In genomic region chr12:53100466-53101151, GRCh38 we compare ENCODE assay signal across 25 cellular contexts. TPM values are rescaled to one million over a fixed set of nuclear protein-coding genes. Genes with fewer than 3 reads are reported as not detected.
DNase-seq lines count a peak whose midpoint lies in the region; ATAC-seq, FAIRE-seq and TF ChIP-seq lines count a peak whose summit lies in the region.
"Had no signal": no experiment of that assay in that cellular context is flagged by ENCODE, and none has a peak within 500 bp of the region (broad histone marks: within the 10 kb centered on the region; RNA-seq: fewer than 3 reads in every experiment).

No MANE protein-coding gene starts in this region.

- H2AFZ ChIP-seq in HepG2 (ENCODE audit: low read length): no peak overlapping the region
- no peak overlapping the region for H2AFZ ChIP-seq in osteoblast (ENCODE audit: low read length)

- H3K36me3 ChIP-seq in HepG2 (replicated peaks in 1 of 2; ENCODE audit: control insufficient read depth in 1 of 2, insufficient read depth in 2 of 2, low read length in 2 of 2) (no peaks in the 10 kb centered on the region), right lobe of liver (no peaks in the 10 kb centered on the region), colonic mucosa (no peaks in the 10 kb centered on the region), osteoblast (ENCODE audit: insufficient read depth, low read length) (peaks cover 14% of the 10 kb centered on the region), lower lobe of right lung (no peaks in the 10 kb centered on the region)
- H3K36me3 ChIP-seq: ovary had no signal

- intact Hi-C loops in HepG2 (cut with micrococcal nuclease; ENCODE audit: unreplicated experiment) (loop anchor here (5.0 kb wide), 1 partner anchor 47 kb away; no protein-coding TSS in a partner anchor), right lobe of liver (cut with DNase I) (loop anchor here in 1 of 2 donors (5.0 kb wide), 1 partner anchor 33 kb away; no protein-coding TSS in a partner anchor), colonic mucosa (cut with DNase I) (no loop called here), lower lobe of right lung (cut with DNase I) (no loop called here)

- CTCF ChIA-PET in HepG2 (lab: Yijun Ruan, JAX; ENCODE audit: low intra/inter-chr PET ratio, low total read pairs): interaction anchor here (2.3 kb wide), 1 partner anchor 35 kb away, joined by 36 read pairs; no protein-coding TSS in a partner anchor

- FAIRE-seq in HepG2 (lab: Jason Lieb, UNC): no peak
- FAIRE-seq: GM18507, H1, HTR-8/SVneo had no signal

- 89% methylated on average over 13 of the region's 13 CpGs for WGBS in HepG2 (ENCODE audit: low lambda C conversion rate)
- 91% methylated on average over 5 of the region's 13 CpGs for WGBS in right lobe of liver (ENCODE audit: insufficient coverage, low coverage, low lambda C conversion rate, missing lambda C conversion rate)

- H3K9me3 ChIP-seq in HepG2 (ENCODE audit: low read length) (no peaks in the 10 kb centered on the region), right lobe of liver (no peaks in the 10 kb centered on the region), colonic mucosa (no peaks in the 10 kb centered on the region), osteoblast (ENCODE audit: low read depth, low read length) (no peaks in the 10 kb centered on the region), lower lobe of right lung (no peaks in the 10 kb centered on the region)
- H3K9me3 ChIP-seq: ovary, right atrium auricular region had no signal

- no peak for TF ChIP-seq CTCF in HepG2 (CRISPR knock-in tag; IDR thresholded peaks at IDR 0.05)
- no peak for TF ChIP-seq CTCF in right lobe of liver (IDR thresholded peaks at IDR 0.05)
- no peak for TF ChIP-seq CTCF in colonic mucosa (IDR thresholded peaks at IDR 0.05)
- TF ChIP-seq CTCF in osteoblast (IDR thresholded peaks at IDR 0.05; ENCODE audit: extremely low read depth, low read depth, low read length): no peak
- TF ChIP-seq CTCF in lower lobe of right lung (IDR thresholded peaks at IDR 0.05): no peak

- POLR2A ChIA-PET in HepG2 (lab: Yijun Ruan, JAX): interaction anchor here (1.1 to 5.4 kb wide), 6 partner anchors 21 to 52 kb away, joined by 5 to 65 read pairs (median 32); partner anchors contain the start of genes SPRYD3 and TNS2

- in situ Hi-C loops in HepG2 (cut with HindIII; ENCODE audit: extremely low pct_ligation_motif_present, low pct_unique_long_range_greater_than_20kb): loop anchor here (5.0 kb wide), 1 partner anchor 38 kb away; no protein-coding TSS in a partner anchor

- H3K4me2 ChIP-seq in HepG2 (ENCODE audit: low read depth, low read length) (no peak overlapping the region), osteoblast (ENCODE audit: insufficient read depth, low read length) (no peak overlapping the region)

- H3K9ac ChIP-seq in HepG2 (ENCODE audit: insufficient read depth, low read depth, low read length) (no peak overlapping the region), colonic mucosa (ENCODE audit: low read depth in 2 of 2, low read length in 2 of 2) (no peak overlapping the region)

- H3K4me1 ChIP-seq in HepG2 (ENCODE audit: insufficient read depth, low read length) (peaks cover 96% of the 10 kb centered on the region), right lobe of liver (peaks cover 0 to 46% (median 24%) of the 10 kb centered on the region in 4 donors), colonic mucosa (peaks cover 18% of the 10 kb centered on the region), osteoblast (ENCODE audit: insufficient read depth, low read length) (peaks cover 35% of the 10 kb centered on the region), lower lobe of right lung (peaks cover 45% of the 10 kb centered on the region)

- H3K27me3 ChIP-seq in HepG2 (ENCODE audit: control insufficient read depth in 1 of 2, insufficient read depth in 2 of 2, low read length in 2 of 2) (peaks cover 0 to 6% of the 10 kb centered on the region in 2 experiments; a peak in 2 of 5 replicates), right lobe of liver (no peaks in the 10 kb centered on the region), colonic mucosa (no peaks in the 10 kb centered on the region), osteoblast (ENCODE audit: insufficient read depth, low read length) (no peaks in the 10 kb centered on the region), lower lobe of right lung (ENCODE audit: low read depth) (no peaks in the 10 kb centered on the region)
- H3K27me3 ChIP-seq: ovary, right atrium auricular region had no signal

- H3K27ac ChIP-seq in HepG2 (ENCODE audit: extremely low read length, insufficient read depth, low read length) (no peak overlapping the region), right lobe of liver (no peak overlapping the region), colonic mucosa (no peak overlapping the region), osteoblast (ENCODE audit: low read depth, low read length) (no peak overlapping the region), lower lobe of right lung (no peak overlapping the region)
- H3K27ac ChIP-seq: ovary, right atrium auricular region had no signal

- no peak overlapping the region for H3K4me3 ChIP-seq in HepG2 (replicated peaks in 1 of 3; ENCODE audit: insufficient read depth in 1 of 3, low read depth in 2 of 3, low read length in 3 of 3)
- H3K4me3 ChIP-seq in right lobe of liver: no peak overlapping the region
- no peak overlapping the region for H3K4me3 ChIP-seq in colonic mucosa
- no peak overlapping the region for H3K4me3 ChIP-seq in osteoblast (ENCODE audit: insufficient read depth, low read length)
- H3K4me3 ChIP-seq in lower lobe of right lung: no peak overlapping the region
- H3K4me3 ChIP-seq: ovary, right atrium auricular region had no signal

- H3K79me2 ChIP-seq in HepG2 (ENCODE audit: insufficient read depth, low read length) (no peaks in the 10 kb centered on the region), osteoblast (ENCODE audit: insufficient read depth, low read length) (no peaks in the 10 kb centered on the region)

- TF ChIP-seq RAD21 in HepG2 (CRISPR knock-in tag; IDR thresholded peaks at IDR 0.05): no peak

- TF ChIP-seq POLR2A in HepG2 (IDR thresholded peaks at IDR 0.05; ENCODE audit: insufficient read depth in 1 of 2, low read depth in 2 of 2, low read length in 2 of 2) (no peak), right lobe of liver (IDR thresholded peaks at IDR 0.05) (no peak)

- DNase-seq in HepG2 (ENCODE audit: low spot score) (no peak), right lobe of liver (no peak), colonic mucosa (peak; percentile 15), osteoblast (ENCODE audit: insufficient read length, low spot score, missing footprints) (peak; percentile 66), lower lobe of right lung (no peak), HK-2 (ENCODE audit: unreplicated experiment) (no peak)
- DNase-seq in activated CD4-positive, alpha-beta T cell treated with anti-CD3 and anti-CD28 coated beads for 1 hour: no peak
- no peak for DNase-seq in activated T-cell treated with anti-CD3 and anti-CD28 coated beads, Interleukin-2, amount 50 U/mL, for 1 hour
- DNase-seq: activated CD4-positive, alpha-beta T cell treated with anti-CD3 and anti-CD28 coated beads, Interleukin-2, amount 10 ng/mL, durations not matched to agents 24 days and 14 days; activated CD8-positive, alpha-beta memory T cell treated with anti-CD3 and anti-CD28 coated beads, Interleukin-2, amount 10 ng/mL, durations not matched to agents 7 days and 5 days; GF-D8; left cardiac atrium; naive B cell; NCI-H1694 treated with DMSO at 0.1 percent for 48 hours; NCI-H526 treated with DMSO at 0.1 percent for 48 hours had no signal

- no peak for ATAC-seq in HepG2
- no peak for ATAC-seq in right lobe of liver
- no peak for ATAC-seq in lower lobe of right lung
- ATAC-seq: activated CD8-positive, alpha-beta memory T cell treated with anti-CD3 and anti-CD28 coated beads, Interleukin-2, amount 10 ng/mL, durations not matched to agents 7 days and 5 days; activated naive CD4-positive, alpha-beta T cell treated with anti-CD3 and anti-CD28 coated beads, Interleukin-2, amount 50 U/mL, for 72 hours; activated T-helper 17 cell treated with anti-CD3 and anti-CD28 coated beads, Interleukin-2, amount 50 U/mL, for 72 hours; left cardiac atrium had no signal

- no TSS peak for BruUV-seq in HepG2 (replicated peaks; lab: Mats Ljungman, UMichigan)

- TF ChIP-seq EP300 in HepG2 (IDR thresholded peaks at IDR 0.05; ENCODE audit: low read depth in 2 of 2, low read length in 2 of 2) (no peak), HepG2 (CRISPR knock-in tag; IDR thresholded peaks at IDR 0.05; ENCODE audit: borderline replicate concordance) (no peak)

- H4K20me1 ChIP-seq in HepG2 (ENCODE audit: insufficient read depth, low read length) (no peaks in the 10 kb centered on the region), osteoblast (ENCODE audit: insufficient read depth, low read length) (no peaks in the 10 kb centered on the region)

RNA-seq across cellular contexts. Expression of gene SOAT2, which starts 2.7 kb away (rescaled TPM):
- total RNA-seq in HepG2 (2016; rRNA removed; fragmentation: Illumina TruSeq; extraction: Trizol) (6.1 and 14.9 TPM in 2 replicates), right lobe of liver (1 to 10 TPM in 3 of 6 experiments, under 1 TPM in 3; 0.62 to 3.4 (median 0.99) TPM), colonic mucosa (under 1 TPM in 1 of 2 donors, not detected in 1; 0.12 TPM), osteoblast (not detected in 2 replicates), lower lobe of right lung (not detected)
- total RNA-seq in HepG2 (2016; cell fraction: cytosol; rRNA removed; fragmentation: Illumina TruSeq; extraction: Trizol; ENCODE audit: low read depth): 1.3 and 1.6 TPM in 2 replicates
- total RNA-seq in HepG2 (2016; cell fraction: insoluble cytoplasmic fraction; rRNA removed; fragmentation: Illumina TruSeq; extraction: Trizol): 5.1 and 14.3 TPM in 2 replicates
- 3.9 and 5.2 TPM in 2 replicates for total RNA-seq in HepG2 (2016; cell fraction: membrane; rRNA removed; fragmentation: Illumina TruSeq; extraction: Trizol)
- 20.7 and 23.6 TPM in 2 replicates for total RNA-seq in HepG2 (2016; cell fraction: nucleus; rRNA removed; fragmentation: Illumina TruSeq; extraction: Trizol)
- polyA plus RNA-seq in HepG2 (2011; rRNA removed): 108 and 131 TPM in 2 replicates
- 102 and 125 TPM in 2 replicates for polyA plus RNA-seq in HepG2 (2011; cell fraction: cytosol; rRNA removed)
- 476 and 502 TPM in 2 replicates for polyA plus RNA-seq in HepG2 (2011; cell fraction: nucleus; rRNA removed)
- polyA plus RNA-seq in HepG2 (2012): 40.7 and 74.1 TPM in 2 replicates
- polyA plus RNA-seq in HepG2 (2016; cell fraction: cytosol; fragmentation: Illumina TruSeq; extraction: Trizol; ENCODE audit: low read depth): 2.1 and 3.1 TPM in 2 replicates
- polyA plus RNA-seq in HepG2 (2016; cell fraction: insoluble cytoplasmic fraction; fragmentation: Illumina TruSeq; extraction: Trizol; ENCODE audit: low read depth): 8.4 and 8.5 TPM in 2 replicates
- polyA plus RNA-seq in HepG2 (2016; cell fraction: membrane; fragmentation: Illumina TruSeq; extraction: Trizol; ENCODE audit: low read depth): 3.3 and 4.5 TPM in 2 replicates
- polyA plus RNA-seq in HepG2 (2016; cell fraction: nucleus; fragmentation: Illumina TruSeq; extraction: Trizol; ENCODE audit: insufficient read depth, low read depth): 40.5 and 42.0 TPM in 2 replicates
- polyA minus RNA-seq in HepG2 (2011; rRNA and poly(A)+ RNA removed; ENCODE audit: low replicate concordance): 0.16 and 255 TPM in 2 replicates
- polyA minus RNA-seq in HepG2 (2011; cell fraction: cytosol; rRNA and poly(A)+ RNA removed): 39.8 and 42.8 TPM in 2 replicates
- polyA minus RNA-seq in HepG2 (2011; cell fraction: nucleus; rRNA and poly(A)+ RNA removed): 79.3 and 125 TPM in 2 replicates
- total RNA-seq: A673; activated CD4-positive, alpha-beta T cell treated with anti-CD3 and anti-CD28 coated beads, Interleukin-2, amount 10 ng/mL, durations not matched to agents 24 days and 14 days; H1; left cardiac atrium; LHCN-M2; right atrium auricular region; RPMI7951 had no signal

RNA-seq across cellular contexts. Expression of gene IGFBP6, which starts 3.1 kb away (rescaled TPM):
- 2.1 and 3.9 TPM in 2 replicates for total RNA-seq in HepG2 (2016; rRNA removed; fragmentation: Illumina TruSeq; extraction: Trizol)
- total RNA-seq in HepG2 (2016; cell fraction: cytosol; rRNA removed; fragmentation: Illumina TruSeq; extraction: Trizol; ENCODE audit: low read depth): 5.3 and 5.9 TPM in 2 replicates
- total RNA-seq in HepG2 (2016; cell fraction: insoluble cytoplasmic fraction; rRNA removed; fragmentation: Illumina TruSeq; extraction: Trizol): 2.5 and 4.7 TPM in 2 replicates
- total RNA-seq in HepG2 (2016; cell fraction: membrane; rRNA removed; fragmentation: Illumina TruSeq; extraction: Trizol): 3.3 and 3.5 TPM in 2 replicates
- total RNA-seq in HepG2 (2016; cell fraction: nucleus; rRNA removed; fragmentation: Illumina TruSeq; extraction: Trizol): 1.9 and 3.2 TPM in 2 replicates
- polyA plus RNA-seq in HepG2 (2011; rRNA removed): 22.6 and 25.2 TPM in 2 replicates
- 19.0 and 41.0 TPM in 2 replicates for polyA plus RNA-seq in HepG2 (2011; cell fraction: cytosol; rRNA removed)
- polyA plus RNA-seq in HepG2 (2011; cell fraction: nucleus; rRNA removed): 8.4 and 9.6 TPM in 2 replicates
- polyA plus RNA-seq in HepG2 (2012): 3.4 and 4.6 TPM in 2 replicates
- 4.2 and 5.7 TPM in 2 replicates for polyA plus RNA-seq in HepG2 (2016; cell fraction: cytosol; fragmentation: Illumina TruSeq; extraction: Trizol; ENCODE audit: low read depth)
- polyA plus RNA-seq in HepG2 (2016; cell fraction: insoluble cytoplasmic fraction; fragmentation: Illumina TruSeq; extraction: Trizol; ENCODE audit: low read depth): 2.0 and 2.4 TPM in 2 replicates
- polyA plus RNA-seq in HepG2 (2016; cell fraction: membrane; fragmentation: Illumina TruSeq; extraction: Trizol; ENCODE audit: low read depth): 3.2 and 3.8 TPM in 2 replicates
- polyA plus RNA-seq in HepG2 (2016; cell fraction: nucleus; fragmentation: Illumina TruSeq; extraction: Trizol; ENCODE audit: insufficient read depth, low read depth): 5.4 and 7.5 TPM in 2 replicates
- polyA minus RNA-seq in HepG2 (2011; rRNA and poly(A)+ RNA removed; ENCODE audit: low replicate concordance): 9.0 and 27.1 TPM in 2 replicates
- polyA minus RNA-seq in HepG2 (2011; cell fraction: cytosol; rRNA and poly(A)+ RNA removed): 8.7 and 9.5 TPM in 2 replicates
- polyA minus RNA-seq in HepG2 (2011; cell fraction: nucleus; rRNA and poly(A)+ RNA removed): 0.77 and 1.6 TPM in 2 replicates
- 10 to 100 TPM in 2 of 6 experiments, 1 to 10 TPM in 4; 1.7 to 25.4 (median 4.9) TPM for total RNA-seq in right lobe of liver
- total RNA-seq in colonic mucosa: 10 to 100 TPM in 1 of 2 donors, 1 to 10 TPM in 1; 7.2 to 14.6 TPM
- total RNA-seq in osteoblast: 431 and 577 TPM in 2 replicates
- total RNA-seq in lower lobe of right lung: 58.5 TPM
- total RNA-seq: activated CD4-positive, alpha-beta T cell treated with anti-CD3 and anti-CD28 coated beads, Interleukin-2, amount 10 ng/mL, durations not matched to agents 24 days and 14 days had no signal

RNA-seq across cellular contexts. Expression of gene SPRYD3, which starts 21.4 kb away (rescaled TPM):
- total RNA-seq in HepG2 (2016; rRNA removed; fragmentation: Illumina TruSeq; extraction: Trizol) (9.0 and 9.2 TPM in 2 replicates), right lobe of liver (10 to 100 TPM; 12.3 to 18.2 (median 14.4) TPM), colonic mucosa (10 to 100 TPM; 32.5 to 35.0 TPM), osteoblast (25.6 and 26.8 TPM in 2 replicates), lower lobe of right lung (47.9 TPM)
- 0.79 and 1.3 TPM in 2 replicates for total RNA-seq in HepG2 (2016; cell fraction: cytosol; rRNA removed; fragmentation: Illumina TruSeq; extraction: Trizol; ENCODE audit: low read depth)
- 7.9 and 8.6 TPM in 2 replicates for total RNA-seq in HepG2 (2016; cell fraction: insoluble cytoplasmic fraction; rRNA removed; fragmentation: Illumina TruSeq; extraction: Trizol)
- 2.8 and 3.1 TPM in 2 replicates for total RNA-seq in HepG2 (2016; cell fraction: membrane; rRNA removed; fragmentation: Illumina TruSeq; extraction: Trizol)
- total RNA-seq in HepG2 (2016; cell fraction: nucleus; rRNA removed; fragmentation: Illumina TruSeq; extraction: Trizol): 5.1 and 5.3 TPM in 2 replicates
- 9.2 and 10.7 TPM in 2 replicates for polyA plus RNA-seq in HepG2 (2011; rRNA removed)
- polyA plus RNA-seq in HepG2 (2011; cell fraction: cytosol; rRNA removed): 11.7 and 12.2 TPM in 2 replicates
- polyA plus RNA-seq in HepG2 (2011; cell fraction: nucleus; rRNA removed): 12.1 and 12.6 TPM in 2 replicates
- 6.0 and 9.7 TPM in 2 replicates for polyA plus RNA-seq in HepG2 (2012)
- 0.86 and 1.1 TPM in 2 replicates for polyA plus RNA-seq in HepG2 (2016; cell fraction: cytosol; fragmentation: Illumina TruSeq; extraction: Trizol; ENCODE audit: low read depth)
- polyA plus RNA-seq in HepG2 (2016; cell fraction: insoluble cytoplasmic fraction; fragmentation: Illumina TruSeq; extraction: Trizol; ENCODE audit: low read depth): 11.6 and 12.5 TPM in 2 replicates
- 2.0 and 3.3 TPM in 2 replicates for polyA plus RNA-seq in HepG2 (2016; cell fraction: membrane; fragmentation: Illumina TruSeq; extraction: Trizol; ENCODE audit: low read depth)
- 7.6 and 8.3 TPM in 2 replicates for polyA plus RNA-seq in HepG2 (2016; cell fraction: nucleus; fragmentation: Illumina TruSeq; extraction: Trizol; ENCODE audit: insufficient read depth, low read depth)
- polyA minus RNA-seq in HepG2 (2011; rRNA and poly(A)+ RNA removed; ENCODE audit: low replicate concordance): 27.5 and 69.5 TPM in 2 replicates
- polyA minus RNA-seq in HepG2 (2011; cell fraction: cytosol; rRNA and poly(A)+ RNA removed): 8.3 and 10.6 TPM in 2 replicates
- polyA minus RNA-seq in HepG2 (2011; cell fraction: nucleus; rRNA and poly(A)+ RNA removed): 9.5 and 12.8 TPM in 2 replicates

RNA-seq across cellular contexts. Expression of gene TNS2, which starts 50.7 kb away (rescaled TPM):
- total RNA-seq in HepG2 (2016; rRNA removed; fragmentation: Illumina TruSeq; extraction: Trizol) (3.2 and 8.9 TPM in 2 replicates), right lobe of liver (100 to 1,000 TPM in 3 of 6 experiments, 10 to 100 TPM in 3; 50.5 to 139 (median 86.9) TPM), colonic mucosa (10 to 100 TPM; 26.0 to 27.1 TPM), osteoblast (72.0 and 76.0 TPM in 2 replicates), lower lobe of right lung (186 TPM)
- total RNA-seq in HepG2 (2016; cell fraction: cytosol; rRNA removed; fragmentation: Illumina TruSeq; extraction: Trizol; ENCODE audit: low read depth): 3.1 and 5.0 TPM in 2 replicates
- total RNA-seq in HepG2 (2016; cell fraction: insoluble cytoplasmic fraction; rRNA removed; fragmentation: Illumina TruSeq; extraction: Trizol): 2.8 and 9.5 TPM in 2 replicates
- total RNA-seq in HepG2 (2016; cell fraction: membrane; rRNA removed; fragmentation: Illumina TruSeq; extraction: Trizol): 3.1 and 3.8 TPM in 2 replicates
- total RNA-seq in HepG2 (2016; cell fraction: nucleus; rRNA removed; fragmentation: Illumina TruSeq; extraction: Trizol): 13.3 and 14.8 TPM in 2 replicates
- polyA plus RNA-seq in HepG2 (2011; rRNA removed): 18.0 and 20.4 TPM in 2 replicates
- 3.9 and 6.8 TPM in 2 replicates for polyA plus RNA-seq in HepG2 (2011; cell fraction: cytosol; rRNA removed)
- polyA plus RNA-seq in HepG2 (2011; cell fraction: nucleus; rRNA removed): 181 and 258 TPM in 2 replicates
- polyA plus RNA-seq in HepG2 (2012): 13.0 and 15.3 TPM in 2 replicates
- polyA plus RNA-seq in HepG2 (2016; cell fraction: cytosol; fragmentation: Illumina TruSeq; extraction: Trizol; ENCODE audit: low read depth): 0.96 and 1.4 TPM in 2 replicates
- 5.7 and 8.2 TPM in 2 replicates for polyA plus RNA-seq in HepG2 (2016; cell fraction: insoluble cytoplasmic fraction; fragmentation: Illumina TruSeq; extraction: Trizol; ENCODE audit: low read depth)
- polyA plus RNA-seq in HepG2 (2016; cell fraction: membrane; fragmentation: Illumina TruSeq; extraction: Trizol; ENCODE audit: low read depth): 2.0 and 4.2 TPM in 2 replicates
- polyA plus RNA-seq in HepG2 (2016; cell fraction: nucleus; fragmentation: Illumina TruSeq; extraction: Trizol; ENCODE audit: insufficient read depth, low read depth): 34.1 and 49.0 TPM in 2 replicates
- 34.0 and 38.3 TPM in 2 replicates for polyA minus RNA-seq in HepG2 (2011; rRNA and poly(A)+ RNA removed; ENCODE audit: low replicate concordance)
- polyA minus RNA-seq in HepG2 (2011; cell fraction: cytosol; rRNA and poly(A)+ RNA removed): 9.9 and 10.3 TPM in 2 replicates
- 63.8 and 80.3 TPM in 2 replicates for polyA minus RNA-seq in HepG2 (2011; cell fraction: nucleus; rRNA and poly(A)+ RNA removed)

Comparison
In these comparisons a context has a peak if more than half of its experiments do, and no peak if none do; other contexts are left out.
1. DNase-seq: peak in colonic mucosa (single experiment) and osteoblast (single experiment); none in HepG2 (single experiment), right lobe of liver (0 of 3), lower lobe of right lung (single experiment), HK-2 (single experiment), activated CD4-positive, alpha-beta T cell treated with anti-CD3 and anti-CD28 coated beads for 1 hour (single experiment) and activated T-cell treated with anti-CD3 and anti-CD28 coated beads, Interleukin-2, amount 50 U/mL, for 1 hour (single experiment).